35 cellular contexts compared by ENCODE assay signal in the genomic region with DNA sequence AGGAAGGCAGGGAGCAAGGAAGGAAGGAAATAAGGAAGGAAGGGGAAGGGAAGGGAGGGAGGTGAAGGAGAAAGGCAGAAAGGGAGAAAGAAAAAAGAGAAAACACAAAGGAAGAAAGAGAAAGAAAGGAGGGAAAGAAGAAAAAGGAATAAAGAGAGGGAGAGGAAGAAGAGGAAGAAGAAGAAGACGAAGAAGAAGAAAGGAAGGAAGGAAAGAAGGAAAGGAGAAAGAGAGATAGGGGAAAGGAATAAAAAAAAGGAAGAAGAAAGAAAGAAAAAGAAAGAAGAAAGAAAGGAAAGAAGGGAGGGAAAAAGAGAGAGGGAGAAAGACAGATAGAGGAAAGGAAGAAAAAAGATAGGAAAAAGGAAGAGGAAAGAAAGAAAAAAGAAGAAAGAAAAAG.
"Had no signal": no experiment of that assay in that cellular context is flagged by ENCODE, and none has a peak within 500 bp of the region (broad histone marks: within the 10 kb centered on the region; RNA-seq: fewer than 3 reads in every experiment).

No MANE protein-coding gene starts in this region.

- DNase-seq: Karpas-422, Kasumi-1, MG63, MM.1S, MV-4-11, NCI-H1048, NCI-H1092, NCI-H1092 treated with DMSO at 0.1 percent for 48 hours, NCI-H1105, NCI-H1105 treated with DMSO at 0.1 percent for 48 hours, NCI-H1417, NCI-H1417 treated with DMSO at 0.1 percent for 48 hours, NCI-H1436, NCI-H1436 treated with DMSO at 0.1 percent for 48 hours, NCI-H146, NCI-H1694, NCI-H1694 treated with DMSO at 0.1 percent for 48 hours, NCI-H187, NCI-H187 treated with DMSO at 0.1 percent for 48 hours, NCI-H1930, NCI-H2029, NCI-H2029 treated with DMSO at 0.1 percent for 48 hours, NCI-H2081, NCI-H2081 treated with DMSO at 0.1 percent for 48 hours, NCI-H2107, NCI-H2171, NCI-H2171 treated with DMSO at 0.1 percent for 48 hours, NCI-H2227 treated with DMSO at 0.1 percent for 48 hours, NCI-H345, NCI-H446, NCI-H446 treated with DMSO at 0.1 percent for 48 hours, NCI-H510A, NCI-H510A treated with DMSO at 0.1 percent for 48 hours, NCI-H524, NCI-H524 treated with DMSO at 0.1 percent for 48 hours had no signal

- H3K27me3 ChIP-seq: MG63 had no signal

- H3K9me3 ChIP-seq: MG63 had no signal

- H3K36me3 ChIP-seq: MG63 had no signal

- H3K4me3 ChIP-seq: MG63 had no signal
